ENCODE assay signal across 8 cellular contexts in genomic region chr6:30013296-30013922, GRCh38. TPM values are rescaled to one million over a fixed set of nuclear protein-coding genes. Genes with fewer than 3 reads are reported as not detected.
DNase-seq lines count a peak whose midpoint lies in the region; ATAC-seq, FAIRE-seq and TF ChIP-seq lines count a peak whose summit lies in the region.

No MANE protein-coding gene starts in this region.

- H3K9ac ChIP-seq in HUES48 (ENCODE audit: low read depth, low read length): 0 out of 2 replicates have a peak overlapping the region, but pooled peaks have one; percentile 14

- WGBS in sigmoid colon, 2 donors: 49 to 67% methylated on average over 13 of the region's 13 CpGs

- H3K9me3 Mint-ChIP-seq in Caco-2 (ENCODE audit: unreplicated experiment): no peaks in the 10 kb centered on the region
- no peaks in the 10 kb centered on the region for H3K9me3 Mint-ChIP-seq in activated CD4-positive, alpha-beta memory T cell treated with anti-CD3 and anti-CD28 coated beads for 36 hours

- no peak overlapping the region for H3K27ac Mint-ChIP-seq in Caco-2 (ENCODE audit: unreplicated experiment)
- no peak overlapping the region for H3K27ac Mint-ChIP-seq in activated CD4-positive, alpha-beta memory T cell treated with anti-CD3 and anti-CD28 coated beads for 36 hours

- H3K4me3 ChIP-seq in Caco-2 (ENCODE audit: low read depth, low read length) (no peak overlapping the region), HUES48 (ENCODE audit: low read depth, low read length) (no peak overlapping the region), foreskin fibroblast (ENCODE audit: low read depth in 1 of 2, low read length in 2 of 2) (no peak overlapping the region), sigmoid colon (no peak overlapping the region)

- POLR2A ChIA-PET in Caco-2 (lab: Charles Lee): no interaction called here
- POLR2A ChIA-PET in activated CD4-positive, alpha-beta memory T cell treated with anti-CD3 and anti-CD28 coated beads for 36 hours (lab: Charles Lee): no interaction called here

- no peaks in the 10 kb centered on the region for H3K9me3 ChIP-seq in Caco-2
- H3K9me3 ChIP-seq in HUES48 (ENCODE audit: control insufficient read depth, insufficient read depth, low read length): no peaks in the 10 kb centered on the region
- no peaks in the 10 kb centered on the region for H3K9me3 ChIP-seq in sigmoid colon

- ATAC-seq in GM21390 (IDR thresholded peaks at IDR 0.05; ENCODE audit: unreplicated experiment): no peak

- no peak for TF ChIP-seq POLR2A in sigmoid colon (IDR thresholded peaks at IDR 0.05)

- no peaks in the 10 kb centered on the region; the same call in 1 of the 2 replicates for H3K27me3 ChIP-seq in Caco-2 (replicated peaks; ENCODE audit: control insufficient read depth, insufficient read depth, low read length)
- H3K27me3 ChIP-seq in HUES48 (ENCODE audit: control insufficient read depth, insufficient read depth, low read length): peaks cover 9% of the 10 kb centered on the region
- peaks cover 4 to 13% (median 5%) of the 10 kb centered on the region in 3 donors for H3K27me3 ChIP-seq in sigmoid colon

- H3K27ac ChIP-seq in HUES48 (ENCODE audit: low read depth, low read length) (no peak overlapping the region), sigmoid colon (no peak overlapping the region)

- H3K4me3 Mint-ChIP-seq in Caco-2 (ENCODE audit: unreplicated experiment): no peak overlapping the region
- H3K4me3 Mint-ChIP-seq in activated CD4-positive, alpha-beta memory T cell treated with anti-CD3 and anti-CD28 coated beads for 36 hours: no peak overlapping the region

- BruUV-seq in Caco-2 (replicated peaks; lab: Mats Ljungman, UMichigan): no TSS peak

- intact Hi-C loops in Caco-2 (cut with micrococcal nuclease; ENCODE audit: unreplicated experiment): loop anchor here (1.0 to 10.0 kb wide), 2 partner anchors 165 to 309 kb away; no protein-coding TSS in a partner anchor
- intact Hi-C loops in activated CD4-positive, alpha-beta memory T cell treated with anti-CD3 and anti-CD28 coated beads for 36 hours (cut with micrococcal nuclease): loop anchor here (1.0 kb wide), 1 partner anchor 165 kb away; no protein-coding TSS in a partner anchor
- intact Hi-C loops in sigmoid colon (cut with DNase I): loop anchor here (2.0 kb wide), 1 partner anchor 165 kb away; no protein-coding TSS in a partner anchor

- no peaks in the 10 kb centered on the region for H3K4me1 ChIP-seq in Caco-2
- no peaks in the 10 kb centered on the region for H3K4me1 ChIP-seq in HUES48 (ENCODE audit: control insufficient read depth, insufficient read depth, low read length)
- no peaks in the 10 kb centered on the region for H3K4me1 ChIP-seq in sigmoid colon

- H3K27me3 Mint-ChIP-seq in Caco-2 (ENCODE audit: insufficient read depth, unreplicated experiment): no peaks in the 10 kb centered on the region
- no peaks in the 10 kb centered on the region for H3K27me3 Mint-ChIP-seq in activated CD4-positive, alpha-beta memory T cell treated with anti-CD3 and anti-CD28 coated beads for 36 hours

- CTCF ChIA-PET in Caco-2 (lab: Charles Lee): interaction anchor here (0.5 to 1.4 kb wide), 3 partner anchors 17 to 166 kb away, joined by 3 to 5 read pairs (median 4); no protein-coding TSS in a partner anchor
- CTCF ChIA-PET in activated CD4-positive, alpha-beta memory T cell treated with anti-CD3 and anti-CD28 coated beads for 36 hours (lab: Charles Lee): interaction anchor here (1.0 to 4.1 kb wide), 9 partner anchors 11 to 359 kb away, joined by 3 to 40 read pairs (median 5); no protein-coding TSS in a partner anchor

- no peak for FAIRE-seq in RCC 7860 (lab: Jason Lieb, UNC)

- H3K4me1 Mint-ChIP-seq in Caco-2 (ENCODE audit: low read depth, unreplicated experiment): no peaks in the 10 kb centered on the region
- no peaks in the 10 kb centered on the region for H3K4me1 Mint-ChIP-seq in activated CD4-positive, alpha-beta memory T cell treated with anti-CD3 and anti-CD28 coated beads for 36 hours (ENCODE audit: low read depth)

- DNase-seq in Caco-2: no peak
- peak; percentile 61 for DNase-seq in activated CD4-positive, alpha-beta memory T cell treated with anti-CD3 and anti-CD28 coated beads for 36 hours
- no peak for DNase-seq in foreskin fibroblast
- DNase-seq in sigmoid colon: no peak
- DNase-seq in RCC 7860 (ENCODE audit: low spot score): no peak
- no peak for DNase-seq in H4 (ENCODE audit: low spot score)

- peak; percentile 69 to 74 for TF ChIP-seq CTCF in Caco-2 (IDR thresholded peaks at IDR 0.05; ENCODE audit: insufficient read depth in 1 of 2, low read depth in 1 of 2, low read length in 1 of 2, severe bottlenecking in 1 of 2, unreplicated experiment in 1 of 2)
- peak; percentile 87 for TF ChIP-seq CTCF in foreskin fibroblast (IDR thresholded peaks at IDR 0.05; ENCODE audit: low read depth, low read length)
- peak in 3 of 4 experiments; percentile 29 to 91 (median 59) for TF ChIP-seq CTCF in sigmoid colon (IDR thresholded peaks at IDR 0.05)

- H3K36me3 ChIP-seq in Caco-2 (ENCODE audit: control insufficient read depth, insufficient read depth, low read length) (no peaks in the 10 kb centered on the region), HUES48 (ENCODE audit: control insufficient read depth, insufficient read depth, low read length) (no peaks in the 10 kb centered on the region), sigmoid colon (no peaks in the 10 kb centered on the region)

- TF ChIP-seq EP300 in sigmoid colon (IDR thresholded peaks at IDR 0.05): no peak

- H3K36me3 Mint-ChIP-seq in Caco-2 (ENCODE audit: insufficient read depth, unreplicated experiment): peaks cover 4% of the 10 kb centered on the region
- peaks cover 18% of the 10 kb centered on the region for H3K36me3 Mint-ChIP-seq in activated CD4-positive, alpha-beta memory T cell treated with anti-CD3 and anti-CD28 coated beads for 36 hours

RNA-seq across cellular contexts. Expression of gene POLR1H, which starts 47.7 kb away (rescaled TPM):
- total RNA-seq in Caco-2 (2022): 26.1 and 27.6 TPM in 2 replicates
- 10 to 100 TPM; 69.4 to 73.2 TPM for total RNA-seq in activated CD4-positive, alpha-beta memory T cell treated with anti-CD3 and anti-CD28 coated beads for 36 hours
- 10 to 100 TPM; 11.1 to 29.3 (median 23.3) TPM for total RNA-seq in sigmoid colon
- 10 to 100 TPM; 33.3 to 70.3 (median 61.7) TPM for polyA plus RNA-seq in sigmoid colon
- total RNA-seq in H4 (2014; rRNA removed; shearing (Covaris generic)): 32.6 and 46.8 TPM in 2 replicates

RNA-seq across cellular contexts. Expression of gene PPP1R11, which starts 53.6 kb away (rescaled TPM):
- 35.5 and 35.6 TPM in 2 replicates for total RNA-seq in Caco-2 (2022)
- total RNA-seq in activated CD4-positive, alpha-beta memory T cell treated with anti-CD3 and anti-CD28 coated beads for 36 hours: 10 to 100 TPM; 51.3 to 55.0 TPM
- 10 to 100 TPM; 36.8 to 45.7 (median 42.2) TPM for total RNA-seq in sigmoid colon
- polyA plus RNA-seq in sigmoid colon: 100 to 1,000 TPM in 2 of 3 donors, 10 to 100 TPM in 1; 89.8 to 144 (median 107) TPM
- total RNA-seq in H4 (2014; rRNA removed; shearing (Covaris generic)): 57.8 and 68.7 TPM in 2 replicates
